ENCODE assay signal across 1 cellular context in the genomic region with DNA sequence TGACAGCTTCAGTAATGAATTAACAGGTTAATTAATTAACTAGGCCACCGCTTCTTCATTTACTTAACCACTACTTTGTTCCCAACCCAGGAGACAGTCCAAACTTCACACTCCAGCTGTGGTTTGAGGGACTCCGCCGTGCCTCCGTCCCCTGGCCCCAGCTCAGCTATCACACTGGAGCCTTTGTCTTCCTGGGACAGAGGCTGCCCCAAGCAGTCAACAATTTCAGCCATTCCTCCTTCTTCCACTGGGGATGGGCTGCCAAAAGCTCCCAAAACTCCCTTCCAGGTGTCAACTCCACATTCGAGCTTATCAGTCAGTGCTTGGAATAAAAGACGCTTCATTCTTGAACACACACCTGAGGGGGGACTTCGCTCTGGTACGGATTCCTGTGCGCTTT.
TF ChIP-seq lines count a peak whose summit lies in the region.

No MANE protein-coding gene starts in this region.

TF ChIP-seq in H1, 55 proteins besides CTCF, POLR2A, EP300 and RAD21:
- TF ChIP-seq SRF (IDR thresholded peaks at IDR 0.05; ENCODE audit: low read depth, low read length) (no peak), KDM4A (IDR thresholded peaks at IDR 0.05; ENCODE audit: low read depth, low read length, severe bottlenecking) (no peak), JUN (IDR thresholded peaks at IDR 0.05; ENCODE audit: low read depth, low read length) (no peak), MAFK (IDR thresholded peaks at IDR 0.05; ENCODE audit: low read depth, low read length) (no peak)
TF ChIP-seq in H1: peak in this region for 0.
